8 cellular contexts compared by ENCODE assay signal in the genomic region with DNA sequence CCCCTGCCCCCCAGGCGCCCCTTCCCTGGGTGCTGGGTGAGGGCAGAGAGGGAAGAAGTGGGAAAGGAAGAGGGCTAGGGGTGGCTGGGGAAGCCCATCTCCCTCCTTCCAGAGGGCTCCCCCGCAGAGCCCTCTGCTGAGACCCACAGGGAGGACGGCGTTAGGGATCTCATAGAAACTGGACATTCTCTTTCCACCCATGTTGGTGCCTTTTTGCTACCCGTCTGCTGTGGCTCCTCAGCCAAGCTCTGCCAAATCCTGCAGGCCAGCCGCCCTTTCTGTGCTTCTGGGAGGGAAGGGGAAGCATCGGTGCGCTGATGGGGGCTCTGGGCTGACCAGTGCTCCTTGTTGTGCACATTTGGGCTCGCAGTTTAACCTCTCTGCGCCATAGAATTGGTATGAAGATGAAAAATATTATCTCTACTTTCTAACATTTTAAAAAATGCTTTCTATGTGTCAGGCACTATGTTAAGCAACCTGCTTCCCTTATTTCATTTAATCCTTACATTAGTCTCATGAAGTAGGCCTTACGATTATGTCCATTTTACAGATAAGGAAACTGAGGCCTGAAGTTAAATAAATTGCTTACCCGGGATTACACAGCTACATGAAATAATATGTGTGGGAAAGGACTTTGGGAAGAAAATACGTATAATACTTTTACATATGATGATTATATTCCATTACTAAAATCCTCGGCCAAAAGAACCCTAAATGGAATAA. TPM values are rescaled to one million over a fixed set of nuclear protein-coding genes. Genes with fewer than 3 reads are reported as not detected.
DNase-seq lines count a peak whose midpoint lies in the region; FAIRE-seq and TF ChIP-seq lines count a peak whose summit lies in the region.

No MANE protein-coding gene starts in this region.

- peak overlapping the region; percentile 64 for H3K27ac Mint-ChIP-seq in activated naive CD8-positive, alpha-beta T cell

- H3K27me3 Mint-ChIP-seq in activated naive CD8-positive, alpha-beta T cell, result no peaks in the 10 kb centered on the region

- H3K36me3 Mint-ChIP-seq in activated naive CD8-positive, alpha-beta T cell, result no peaks in the 10 kb centered on the region

- peak overlapping the region; percentile 89 for H3K4me3 Mint-ChIP-seq in activated naive CD8-positive, alpha-beta T cell

- H3K4me1 Mint-ChIP-seq in activated naive CD8-positive, alpha-beta T cell (ENCODE audit: low read depth), result peaks cover 24% of the 10 kb centered on the region

- peak overlapping the region; percentile 78 for H3K4me3 ChIP-seq in iPS-18c (ENCODE audit: insufficient read depth, low read depth, low read length)
- H3K4me3 ChIP-seq in stomach, result peak overlapping the region; percentile 80 to 97 (median 87)

- TF ChIP-seq EP300 in stomach (IDR thresholded peaks at IDR 0.05), result no peak

- H3K4me1 ChIP-seq in stomach, result peaks cover 40 to 76% (median 64%) of the 10 kb centered on the region in 4 donors

- no peak for TF ChIP-seq POLR2A in stomach (IDR thresholded peaks at IDR 0.05)

- WGBS in stomach, 5 donors, result 46 to 57% (median 51%) methylated on average over 13 to 14 of the region's 14 CpGs

- no peaks in the 10 kb centered on the region for H3K9me3 Mint-ChIP-seq in activated naive CD8-positive, alpha-beta T cell (ENCODE audit: low read depth)

- H3K9me3 ChIP-seq in iPS-18c (ENCODE audit: control insufficient read depth, insufficient read depth, low read length) (no peaks in the 10 kb centered on the region), stomach (no peaks in the 10 kb centered on the region)

- no peak for TF ChIP-seq CTCF in stomach (IDR thresholded peaks at IDR 0.05)

- no peak for FAIRE-seq in frontal cortex (lab: Jason Lieb, UNC)

- DNase-seq in NCI-H1092 treated with DMSO at 0.1 percent for 48 hours (lab: John Stamatoyannopoulos, UW) (peak; percentile 67), NCI-H1092 (lab: John Stamatoyannopoulos, UW) (no peak), stomach (no peak), NCI-H2081 treated with DMSO at 0.1 percent for 48 hours (lab: John Stamatoyannopoulos, UW) (no peak), frontal cortex (ENCODE audit: low spot score in 2 of 2) (no peak), SW 1271 (lab: John Stamatoyannopoulos, UW) (no peak)

- H3K27me3 ChIP-seq in stomach, result no peaks in the 10 kb centered on the region

- intact Hi-C loops in stomach (cut with DNase I; ENCODE audit: low total_unique reads), result no loop called here

- H3K27ac ChIP-seq in stomach, result peak overlapping the region in 4 of 5 donors; percentile 83 to 91 (median 88)

- H3K36me3 ChIP-seq in stomach, result no peaks in the 10 kb centered on the region

RNA-seq across cellular contexts. Expression of a gene that starts 1.0 kb away (rescaled TPM):
- total RNA-seq in stomach (10 to 100 TPM in 3 of 5 donors, 1 to 10 TPM in 2; 2.3 to 29.0 (median 18.1) TPM), frontal cortex (8.6 TPM)
- 10 to 100 TPM in 1 of 3 donors, 1 to 10 TPM in 2; 6.3 to 18.2 (median 9.4) TPM for polyA plus RNA-seq in stomach

RNA-seq across cellular contexts. Expression of a gene that starts 15.3 kb away (rescaled TPM):
- 100 to 1,000 TPM in 1 of 5 donors, 10 to 100 TPM in 4; 15.9 to 114 (median 25.0) TPM for total RNA-seq in stomach
- 10 to 100 TPM; 21.2 to 33.1 (median 22.9) TPM for polyA plus RNA-seq in stomach
- total RNA-seq in frontal cortex, result 7.7 TPM

RNA-seq across cellular contexts. Expression of a gene that starts 45.7 kb away (rescaled TPM):
- total RNA-seq in stomach (100 to 1,000 TPM in 2 of 5 donors, 10 to 100 TPM in 3; 32.1 to 313 (median 66.5) TPM), frontal cortex (4.9 TPM)
- 10 to 100 TPM; 22.8 to 30.7 (median 28.6) TPM for polyA plus RNA-seq in stomach

RNA-seq across cellular contexts. Expression of a gene that starts 48.7 kb away (rescaled TPM):
- total RNA-seq in stomach, result 1 to 10 TPM in 1 of 5 donors, not detected in 4; 1.8 TPM
- polyA plus RNA-seq in stomach, result 1 to 10 TPM in 1 of 3 donors, not detected in 2; 7.6 TPM
- not detected for total RNA-seq in frontal cortex
